ENCODE assay signal across 1 cellular context in the genomic region with DNA sequence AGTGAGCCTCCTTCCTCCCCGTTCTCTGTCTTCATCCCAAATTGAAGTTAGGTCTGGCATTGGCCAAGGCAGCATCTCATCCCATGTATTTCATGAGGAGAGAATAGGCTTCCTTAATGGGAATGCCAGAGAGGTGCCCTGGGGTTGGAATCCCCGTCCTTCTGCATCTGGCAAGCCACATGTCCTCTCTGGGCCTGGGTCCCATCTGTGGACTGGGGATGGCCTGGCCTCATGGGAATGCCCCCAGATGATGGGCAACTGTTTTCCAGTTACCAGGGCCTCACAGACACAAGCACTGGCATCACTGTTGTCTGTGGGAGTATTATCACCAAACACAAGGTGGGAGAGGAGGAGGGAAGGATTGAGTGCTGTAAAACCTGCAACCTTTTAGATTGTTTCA.
TF ChIP-seq lines count a peak whose summit lies in the region.

No MANE protein-coding gene starts in this region.

TF ChIP-seq in SK-N-SH, 30 proteins besides CTCF, POLR2A, EP300 and RAD21 (continued from another document):
- TF ChIP-seq, protein P1, sequence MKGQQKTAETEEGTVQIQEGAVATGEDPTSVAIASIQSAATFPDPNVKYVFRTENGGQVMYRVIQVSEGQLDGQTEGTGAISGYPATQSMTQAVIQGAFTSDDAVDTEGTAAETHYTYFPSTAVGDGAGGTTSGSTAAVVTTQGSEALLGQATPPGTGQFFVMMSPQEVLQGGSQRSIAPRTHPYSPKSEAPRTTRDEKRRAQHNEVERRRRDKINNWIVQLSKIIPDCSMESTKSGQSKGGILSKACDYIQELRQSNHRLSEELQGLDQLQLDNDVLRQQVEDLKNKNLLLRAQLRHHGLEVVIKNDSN (IDR thresholded peaks at IDR 0.05; ENCODE audit: borderline replicate concordance, low read depth): no peak
- peak; percentile 65 for TF ChIP-seq CHD2 (IDR thresholded peaks at IDR 0.05; ENCODE audit: low read length, partially characterized antibody)
- TF ChIP-seq, protein P2, sequence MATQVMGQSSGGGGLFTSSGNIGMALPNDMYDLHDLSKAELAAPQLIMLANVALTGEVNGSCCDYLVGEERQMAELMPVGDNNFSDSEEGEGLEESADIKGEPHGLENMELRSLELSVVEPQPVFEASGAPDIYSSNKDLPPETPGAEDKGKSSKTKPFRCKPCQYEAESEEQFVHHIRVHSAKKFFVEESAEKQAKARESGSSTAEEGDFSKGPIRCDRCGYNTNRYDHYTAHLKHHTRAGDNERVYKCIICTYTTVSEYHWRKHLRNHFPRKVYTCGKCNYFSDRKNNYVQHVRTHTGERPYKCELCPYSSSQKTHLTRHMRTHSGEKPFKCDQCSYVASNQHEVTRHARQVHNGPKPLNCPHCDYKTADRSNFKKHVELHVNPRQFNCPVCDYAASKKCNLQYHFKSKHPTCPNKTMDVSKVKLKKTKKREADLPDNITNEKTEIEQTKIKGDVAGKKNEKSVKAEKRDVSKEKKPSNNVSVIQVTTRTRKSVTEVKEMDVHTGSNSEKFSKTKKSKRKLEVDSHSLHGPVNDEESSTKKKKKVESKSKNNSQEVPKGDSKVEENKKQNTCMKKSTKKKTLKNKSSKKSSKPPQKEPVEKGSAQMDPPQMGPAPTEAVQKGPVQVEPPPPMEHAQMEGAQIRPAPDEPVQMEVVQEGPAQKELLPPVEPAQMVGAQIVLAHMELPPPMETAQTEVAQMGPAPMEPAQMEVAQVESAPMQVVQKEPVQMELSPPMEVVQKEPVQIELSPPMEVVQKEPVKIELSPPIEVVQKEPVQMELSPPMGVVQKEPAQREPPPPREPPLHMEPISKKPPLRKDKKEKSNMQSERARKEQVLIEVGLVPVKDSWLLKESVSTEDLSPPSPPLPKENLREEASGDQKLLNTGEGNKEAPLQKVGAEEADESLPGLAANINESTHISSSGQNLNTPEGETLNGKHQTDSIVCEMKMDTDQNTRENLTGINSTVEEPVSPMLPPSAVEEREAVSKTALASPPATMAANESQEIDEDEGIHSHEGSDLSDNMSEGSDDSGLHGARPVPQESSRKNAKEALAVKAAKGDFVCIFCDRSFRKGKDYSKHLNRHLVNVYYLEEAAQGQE (IDR thresholded peaks at IDR 0.05; ENCODE audit: low read depth, low read length): no peak
- TF ChIP-seq TEAD4 (IDR thresholded peaks at IDR 0.05; ENCODE audit: borderline replicate concordance, insufficient read depth): no peak
- TF ChIP-seq, protein P3, sequence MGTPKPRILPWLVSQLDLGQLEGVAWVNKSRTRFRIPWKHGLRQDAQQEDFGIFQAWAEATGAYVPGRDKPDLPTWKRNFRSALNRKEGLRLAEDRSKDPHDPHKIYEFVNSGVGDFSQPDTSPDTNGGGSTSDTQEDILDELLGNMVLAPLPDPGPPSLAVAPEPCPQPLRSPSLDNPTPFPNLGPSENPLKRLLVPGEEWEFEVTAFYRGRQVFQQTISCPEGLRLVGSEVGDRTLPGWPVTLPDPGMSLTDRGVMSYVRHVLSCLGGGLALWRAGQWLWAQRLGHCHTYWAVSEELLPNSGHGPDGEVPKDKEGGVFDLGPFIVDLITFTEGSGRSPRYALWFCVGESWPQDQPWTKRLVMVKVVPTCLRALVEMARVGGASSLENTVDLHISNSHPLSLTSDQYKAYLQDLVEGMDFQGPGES (IDR thresholded peaks at IDR 0.05; ENCODE audit: low read depth, low read length): no peak
- no peak for TF ChIP-seq FOXM1 (IDR thresholded peaks at IDR 0.05; ENCODE audit: low read depth)
- TF ChIP-seq RCOR1 (IDR thresholded peaks at IDR 0.05; ENCODE audit: low read length): peak; percentile 87
- TF ChIP-seq FOXJ3 (CRISPR knock-in tag; IDR thresholded peaks at IDR 0.05): no peak
- TF ChIP-seq, protein P4, sequence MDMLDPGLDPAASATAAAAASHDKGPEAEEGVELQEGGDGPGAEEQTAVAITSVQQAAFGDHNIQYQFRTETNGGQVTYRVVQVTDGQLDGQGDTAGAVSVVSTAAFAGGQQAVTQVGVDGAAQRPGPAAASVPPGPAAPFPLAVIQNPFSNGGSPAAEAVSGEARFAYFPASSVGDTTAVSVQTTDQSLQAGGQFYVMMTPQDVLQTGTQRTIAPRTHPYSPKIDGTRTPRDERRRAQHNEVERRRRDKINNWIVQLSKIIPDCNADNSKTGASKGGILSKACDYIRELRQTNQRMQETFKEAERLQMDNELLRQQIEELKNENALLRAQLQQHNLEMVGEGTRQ (IDR thresholded peaks at IDR 0.05; ENCODE audit: borderline replicate concordance, low read depth, low read length): no peak
- no peak for TF ChIP-seq EZH2phosphoT487 (IDR thresholded peaks at IDR 0.05; ENCODE audit: borderline replicate concordance, low read depth)
- TF ChIP-seq GATA2 (CRISPR knock-in tag; IDR thresholded peaks at IDR 0.05): peak; percentile 14; the same call in 1 of the 2 replicates
- TF ChIP-seq, protein P5, sequence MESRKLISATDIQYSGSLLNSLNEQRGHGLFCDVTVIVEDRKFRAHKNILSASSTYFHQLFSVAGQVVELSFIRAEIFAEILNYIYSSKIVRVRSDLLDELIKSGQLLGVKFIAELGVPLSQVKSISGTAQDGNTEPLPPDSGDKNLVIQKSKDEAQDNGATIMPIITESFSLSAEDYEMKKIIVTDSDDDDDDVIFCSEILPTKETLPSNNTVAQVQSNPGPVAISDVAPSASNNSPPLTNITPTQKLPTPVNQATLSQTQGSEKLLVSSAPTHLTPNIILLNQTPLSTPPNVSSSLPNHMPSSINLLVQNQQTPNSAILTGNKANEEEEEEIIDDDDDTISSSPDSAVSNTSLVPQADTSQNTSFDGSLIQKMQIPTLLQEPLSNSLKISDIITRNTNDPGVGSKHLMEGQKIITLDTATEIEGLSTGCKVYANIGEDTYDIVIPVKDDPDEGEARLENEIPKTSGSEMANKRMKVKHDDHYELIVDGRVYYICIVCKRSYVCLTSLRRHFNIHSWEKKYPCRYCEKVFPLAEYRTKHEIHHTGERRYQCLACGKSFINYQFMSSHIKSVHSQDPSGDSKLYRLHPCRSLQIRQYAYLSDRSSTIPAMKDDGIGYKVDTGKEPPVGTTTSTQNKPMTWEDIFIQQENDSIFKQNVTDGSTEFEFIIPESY (IDR thresholded peaks at IDR 0.05; ENCODE audit: borderline replicate concordance, low read depth): no peak
- no peak for TF ChIP-seq GABPA (IDR thresholded peaks at IDR 0.05; ENCODE audit: low read depth)
- no peak for TF ChIP-seq ELF1 (IDR thresholded peaks at IDR 0.05)
- TF ChIP-seq SMC3 (IDR thresholded peaks at IDR 0.05; ENCODE audit: low read depth, low read length): no peak
- TF ChIP-seq YY1 (IDR thresholded peaks at IDR 0.05; ENCODE audit: low read depth): no peak
